In the genomic region with DNA sequence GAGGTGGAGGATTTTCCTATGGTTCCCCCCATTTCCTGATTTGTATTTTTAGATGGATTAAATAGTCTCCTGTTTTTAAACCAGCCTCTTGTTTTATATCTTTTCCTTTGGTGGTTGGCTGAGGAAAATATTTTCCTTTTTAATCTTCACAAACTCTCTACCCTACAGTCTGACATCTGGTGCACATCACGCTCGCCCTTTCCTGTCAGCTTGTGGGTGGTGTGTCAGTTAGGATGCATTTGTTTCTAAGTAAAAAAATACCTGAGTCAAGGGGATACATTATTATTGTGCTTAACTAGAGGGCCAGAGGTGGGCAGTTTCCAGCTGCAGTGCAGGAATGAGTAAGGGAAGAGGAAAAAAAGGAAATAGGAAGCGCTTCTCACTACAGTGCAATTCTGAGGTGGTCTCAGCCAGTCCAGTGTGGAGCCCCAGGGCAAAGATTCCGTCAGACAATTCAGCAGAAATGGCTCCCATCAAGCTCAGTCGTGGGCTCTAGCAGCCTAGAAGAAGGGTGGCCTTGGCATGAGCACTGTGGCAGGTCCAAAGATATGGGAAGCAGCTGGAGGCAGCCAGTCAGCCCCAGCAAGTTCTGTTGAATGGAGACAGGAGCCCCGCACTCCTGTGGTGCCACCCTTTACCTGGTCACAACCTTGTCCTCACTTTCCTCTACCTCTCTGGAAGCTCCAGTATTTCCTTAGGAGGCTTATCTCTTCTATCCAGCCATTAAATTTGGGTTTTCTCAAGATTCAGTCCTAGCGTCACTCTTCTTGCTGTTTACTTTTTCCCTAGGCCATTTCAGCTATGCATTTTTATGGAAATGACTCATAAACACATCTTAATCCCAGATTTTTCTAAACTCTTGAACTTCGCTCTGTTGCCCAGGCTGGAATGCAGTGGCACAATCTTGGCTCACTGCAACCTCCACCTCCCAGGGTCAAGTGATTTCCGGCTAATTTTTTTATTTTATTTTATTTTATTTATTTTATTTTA, we compare ENCODE assay signal across 14 cellular contexts. TPM values are rescaled to one million over a fixed set of nuclear protein-coding genes. Genes with fewer than 3 reads are reported as not detected.
DNase-seq lines count a peak whose midpoint lies in the region; ATAC-seq, FAIRE-seq and TF ChIP-seq lines count a peak whose summit lies in the region.
"Had no signal": no experiment of that assay in that cellular context is flagged by ENCODE, and none has a peak within 500 bp of the region (broad histone marks: within the 10 kb centered on the region; RNA-seq: fewer than 3 reads in every experiment).

No MANE protein-coding gene starts in this region.

- no peak for TF ChIP-seq CTCF in MCF 10A (IDR thresholded peaks at IDR 0.05; ENCODE audit: unreplicated experiment)
- TF ChIP-seq CTCF in breast epithelium (IDR thresholded peaks at IDR 0.05) = no peak

- H3K36me3 ChIP-seq in breast epithelium (peaks cover 14% of the 10 kb centered on the region), subcutaneous abdominal adipose tissue (ENCODE audit: control insufficient read depth in 5 of 5, insufficient read depth in 5 of 5, low read length in 5 of 5) (peaks cover 22 to 82% (median 70%) of the 10 kb centered on the region in 5 donors)
- H3K36me3 ChIP-seq: uterus had no signal

- H3K27me3 ChIP-seq in breast epithelium = no peaks in the 10 kb centered on the region
- H3K27me3 ChIP-seq in subcutaneous abdominal adipose tissue (ENCODE audit: control insufficient read depth in 5 of 5, insufficient read depth in 4 of 5, low read length in 5 of 5) = no peaks in the 10 kb centered on the region
- H3K27me3 ChIP-seq: uterus had no signal

- CTCF ChIA-PET in MCF 10A (lab: Yijun Ruan, JAX) = interaction anchor here (0.6 to 7.2 kb wide), 13 partner anchors 9 to 166 kb away, joined by 3 to 52 read pairs (median 3); no protein-coding TSS in a partner anchor

- no peak for FAIRE-seq in GM19239 (lab: Jason Lieb, UNC)
- FAIRE-seq: colon had no signal

- H3K36me3 Mint-ChIP-seq in MCF 10A (ENCODE audit: insufficient read depth, unreplicated experiment) = peaks cover 97% of the 10 kb centered on the region

- H3K4me3 Mint-ChIP-seq in MCF 10A (ENCODE audit: unreplicated experiment) = no peak overlapping the region
- H3K4me3 Mint-ChIP-seq: neural crest cell had no signal

- peaks cover 10% of the 10 kb centered on the region for H3K4me1 Mint-ChIP-seq in MCF 10A (ENCODE audit: insufficient read depth, unreplicated experiment)
- H3K4me1 Mint-ChIP-seq: neural crest cell had no signal

- H3K9me3 Mint-ChIP-seq in MCF 10A (ENCODE audit: unreplicated experiment) = no peaks in the 10 kb centered on the region
- H3K9me3 Mint-ChIP-seq: neural crest cell had no signal

- H3K9ac ChIP-seq in subcutaneous abdominal adipose tissue (ENCODE audit: low read length in 5 of 5) = peak overlapping the region in 3 of 5 donors; percentile 43 to 59 (median 52)

- no peaks in the 10 kb centered on the region for H3K9me3 ChIP-seq in breast epithelium
- no peaks in the 10 kb centered on the region for H3K9me3 ChIP-seq in subcutaneous abdominal adipose tissue (ENCODE audit: control insufficient read depth in 5 of 5, low read length in 5 of 5)
- H3K9me3 ChIP-seq: uterus had no signal

- H3K4me1 ChIP-seq in breast epithelium (no peaks in the 10 kb centered on the region), subcutaneous abdominal adipose tissue (ENCODE audit: control insufficient read depth in 5 of 5, insufficient read depth in 5 of 5, low read length in 5 of 5) (peaks cover 1 to 25% (median 15%) of the 10 kb centered on the region in 5 donors)
- H3K4me1 ChIP-seq: uterus had no signal

- H3K4me3 ChIP-seq in breast epithelium (no peak overlapping the region), subcutaneous abdominal adipose tissue (ENCODE audit: low read depth in 1 of 5, low read length in 5 of 5) (no peak overlapping the region)
- H3K4me3 ChIP-seq: uterus had no signal

- POLR2A ChIA-PET in MCF 10A (lab: Yijun Ruan, JAX) = interaction anchor here (0.6 to 0.8 kb wide), 2 partner anchors 21 to 165 kb away, joined by 3 to 5 read pairs; no protein-coding TSS in a partner anchor

- peak; percentile 12; the same call in 2 of the 3 replicates for ATAC-seq in SK-N-SH treated with all-trans-retinoic acid at 6 μM for 48 hours
- ATAC-seq in esophagus mucosa = no peak

- DNase-seq in MCF 10A (ENCODE audit: unreplicated experiment) = peak; percentile 65
- no peak for DNase-seq in breast epithelium (ENCODE audit: low spot score in 2 of 2)
- peak; percentile 84 for DNase-seq in fibroblast of peridontal ligament (ENCODE audit: extremely low read depth)
- DNase-seq in NK-92 treated with Interleukin-12 subunit alpha and Interleukin-12 subunit beta, amount 100 ng/mL, for 24 hours (lab: John Stamatoyannopoulos, UW) = no peak
- DNase-seq in GM19239 (ENCODE audit: insufficient read length, low spot score) = no peak
- DNase-seq: activated CD4-positive, alpha-beta T cell treated with anti-CD3 and anti-CD28 coated beads for 1 hour; KG1; NCI-H2029; uterus had no signal

- H3K27ac ChIP-seq in breast epithelium (no peak overlapping the region), subcutaneous abdominal adipose tissue (ENCODE audit: low read depth, low read length) (peak overlapping the region; percentile 70)

- peak overlapping the region; percentile 49 for H3K27ac Mint-ChIP-seq in MCF 10A (ENCODE audit: low read depth, unreplicated experiment)

- intact Hi-C loops in MCF 10A (cut with micrococcal nuclease) = no loop called here
- intact Hi-C loops in breast epithelium (cut with DNase I; ENCODE audit: low total_unique reads) = no loop called here

- H3K27me3 Mint-ChIP-seq in MCF 10A (ENCODE audit: insufficient read depth, unreplicated experiment) = no peaks in the 10 kb centered on the region

- TF ChIP-seq POLR2A in breast epithelium (IDR thresholded peaks at IDR 0.05) = no peak

- BruUV-seq in MCF 10A (replicated peaks; lab: Mats Ljungman, UMichigan) = no TSS peak

TF ChIP-seq in SK-N-SH treated with all-trans-retinoic acid at 6 μM for 48 hours, 23 proteins besides CTCF, POLR2A, EP300 and RAD21:
- TF ChIP-seq CREB5 (CRISPR knock-in tag; IDR thresholded peaks at IDR 0.05; ENCODE audit: low read depth) (no peak), POU6F1 (CRISPR knock-in tag; IDR thresholded peaks at IDR 0.05; ENCODE audit: borderline replicate concordance, low read depth) (no peak), ZNF8 (CRISPR knock-in tag; IDR thresholded peaks at IDR 0.05) (no peak), BACH2 (CRISPR knock-in tag; IDR thresholded peaks at IDR 0.05; ENCODE audit: borderline replicate concordance) (no peak)

RNA-seq across cellular contexts. Expression of gene SFTPB, which starts 18.5 kb away (rescaled TPM):
- total RNA-seq in MCF 10A (2022) (0.26 and 0.32 TPM in 2 replicates), breast epithelium (1 to 10 TPM in 1 of 3 donors, not detected in 2; 3.7 TPM), esophagus mucosa (0.84 TPM)
- total RNA-seq: neural crest cell had no signal

RNA-seq across cellular contexts. Expression of gene USP39, which starts 33.5 kb away (rescaled TPM):
- 36.7 and 43.8 TPM in 2 replicates for total RNA-seq in MCF 10A (2022)
- total RNA-seq in breast epithelium = 10 to 100 TPM; 53.6 to 71.7 (median 68.5) TPM
- 28.2 TPM for total RNA-seq in esophagus mucosa

RNA-seq across cellular contexts. Expression of gene C2orf68, which starts 37.6 kb away (rescaled TPM):
- total RNA-seq in MCF 10A (2022) (34.3 and 35.5 TPM in 2 replicates), breast epithelium (10 to 100 TPM; 13.9 to 26.6 (median 16.1) TPM), esophagus mucosa (23.7 TPM)

RNA-seq across cellular contexts. Expression of gene GNLY, which starts 44.7 kb away (rescaled TPM):
- total RNA-seq in MCF 10A (2022) = not detected in 2 replicates
- 1 to 10 TPM; 2.0 to 2.6 (median 2.1) TPM for total RNA-seq in breast epithelium
- 0.44 TPM for total RNA-seq in esophagus mucosa
- total RNA-seq: neural crest cell had no signal

RNA-seq across cellular contexts. Expression of gene TMEM150A, which starts 47.0 kb away (rescaled TPM):
- total RNA-seq in MCF 10A (2022) = 12.5 and 14.5 TPM in 2 replicates
- 10 to 100 TPM; 20.8 to 40.0 (median 22.6) TPM for total RNA-seq in breast epithelium
- total RNA-seq in esophagus mucosa = 7.9 TPM

Comparison
In these comparisons a context has a peak if more than half of its experiments do, and no peak if none do; other contexts are left out.
1. DNase-seq: peak in MCF 10A (single experiment) and fibroblast of peridontal ligament (single experiment); none in breast epithelium (0 of 2), NK-92 treated with Interleukin-12 subunit alpha and Interleukin-12 subunit beta, amount 100 ng/mL, for 24 hours (single experiment) and GM19239 (single experiment).